8 cellular contexts compared by ENCODE assay signal in the genomic region with DNA sequence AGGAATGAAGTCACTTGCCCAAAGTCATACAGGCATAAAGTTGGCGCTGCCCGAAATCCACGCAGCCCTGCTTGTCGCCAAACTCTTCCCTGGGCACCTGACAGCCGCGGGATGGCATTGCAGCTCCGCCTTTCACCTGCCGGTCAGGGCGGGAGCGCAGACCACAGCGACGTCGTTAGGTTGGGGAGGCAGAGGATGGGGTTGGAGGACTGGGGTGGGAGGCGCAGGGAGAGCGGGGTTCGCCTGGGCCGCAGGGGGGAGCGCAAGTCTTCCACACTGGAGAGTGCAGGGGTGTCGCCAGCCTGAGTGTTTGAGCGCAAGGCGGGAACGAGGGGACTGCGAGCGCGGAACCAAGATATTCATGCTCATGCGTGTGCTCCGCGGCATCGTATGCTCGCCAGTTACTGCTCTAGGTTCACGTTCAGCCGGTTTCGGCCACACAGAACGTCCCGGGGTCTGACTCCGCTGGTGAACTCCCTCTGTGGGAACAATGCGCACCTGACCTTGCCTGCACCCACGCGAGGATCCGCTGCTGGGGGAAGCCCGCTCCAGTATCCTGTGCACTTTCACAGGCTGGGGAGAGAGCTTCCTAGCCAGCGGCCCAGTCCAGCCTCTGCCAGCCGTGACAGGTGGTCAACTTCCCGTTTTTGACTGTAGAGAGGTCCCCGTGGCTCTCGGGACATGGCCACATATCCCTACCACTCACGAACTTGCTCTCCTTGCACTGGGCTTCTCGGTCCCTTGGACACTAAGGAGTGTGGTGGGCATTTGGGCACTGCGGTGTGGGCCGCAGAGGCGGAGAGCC. TPM values are rescaled to one million over a fixed set of nuclear protein-coding genes. Genes with fewer than 3 reads are reported as not detected.
DNase-seq lines count a peak whose midpoint lies in the region; ATAC-seq and TF ChIP-seq lines count a peak whose summit lies in the region.

No MANE protein-coding gene starts in this region.

- no peaks in the 10 kb centered on the region for H3K36me3 ChIP-seq in BE2C
- H3K36me3 ChIP-seq in GM23338 (ENCODE audit: insufficient read depth): no peaks in the 10 kb centered on the region
- H3K36me3 ChIP-seq in parathyroid adenoma (ENCODE audit: control insufficient read depth, insufficient read depth, low read length): no peaks in the 10 kb centered on the region

- no peaks in the 10 kb centered on the region for H3F3A ChIP-seq in GM23338 (replicated peaks; ENCODE audit: low read depth)

- no peaks in the 10 kb centered on the region for H3K9me3 Mint-ChIP-seq in GM23338

- H3K27ac ChIP-seq in GM23338 (ENCODE audit: low read depth): no peak overlapping the region
- no peak overlapping the region for H3K27ac ChIP-seq in VCaP
- no peak overlapping the region for H3K27ac ChIP-seq in parathyroid adenoma

- peak overlapping the region; percentile 77 for H3K4me3 Mint-ChIP-seq in GM23338

- H3K36me3 Mint-ChIP-seq in GM23338 (ENCODE audit: low read depth): no peaks in the 10 kb centered on the region

- H3K4me2 ChIP-seq in GM23338 (peak overlapping the region; percentile 93), parathyroid adenoma (ENCODE audit: low read length) (peak overlapping the region; percentile 68)

- H3K4me1 ChIP-seq in BE2C (no peaks in the 10 kb centered on the region), GM23338 (ENCODE audit: insufficient read depth) (no peaks in the 10 kb centered on the region), parathyroid adenoma (peaks cover 4% of the 10 kb centered on the region)

- H2AFZ ChIP-seq in GM23338: peak overlapping the region; percentile 99
- H2AFZ ChIP-seq in parathyroid adenoma: peak overlapping the region; percentile 86

- H3K79me2 ChIP-seq in GM23338 (replicated peaks; ENCODE audit: insufficient read depth): no peaks in the 10 kb centered on the region
- H3K79me2 ChIP-seq in parathyroid adenoma: no peaks in the 10 kb centered on the region

- no peak for TF ChIP-seq CTCF in BE2C (IDR thresholded peaks at IDR 0.05; ENCODE audit: low read depth, low read length)
- peak in 1 of 2 experiments; percentile 69; a peak in 2 of 4 replicates for TF ChIP-seq CTCF in GM23338 (conservative IDR thresholded peaks at IDR 0.05; ENCODE audit: low read depth in 2 of 2)
- peak; percentile 20; the same call in 1 of the 2 replicates for TF ChIP-seq CTCF in VCaP (conservative IDR thresholded peaks at IDR 0.05)
- TF ChIP-seq CTCF in parathyroid adenoma (IDR thresholded peaks at IDR 0.05): no peak

- H3K4me3 ChIP-seq in BE2C (ENCODE audit: low read depth, low read length) (peak overlapping the region; percentile 64), GM23338 (peak overlapping the region; percentile 81), parathyroid adenoma (ENCODE audit: low read depth, low read length) (no peak overlapping the region)

- DNase-seq in BE2C: no peak
- peak; percentile 82 for DNase-seq in GM23338 (ENCODE audit: low spot score)
- DNase-seq in globus pallidus (ENCODE audit: low spot score): peak; percentile 61
- DNase-seq in H4 (ENCODE audit: low spot score): no peak
- no peak for DNase-seq in ecto neural progenitor cell (ENCODE audit: low spot score)

- H3K9me3 ChIP-seq in BE2C: no peaks in the 10 kb centered on the region
- no peaks in the 10 kb centered on the region for H3K9me3 ChIP-seq in parathyroid adenoma (ENCODE audit: control insufficient read depth, low read length)

- peak; percentile 36 for ATAC-seq in GM23338
- no peak for ATAC-seq in GM21360 (IDR thresholded peaks at IDR 0.05; ENCODE audit: unreplicated experiment)

- H3K27me3 Mint-ChIP-seq in GM23338 (ENCODE audit: insufficient read depth, low read depth, poor library complexity): peaks cover 50% of the 10 kb centered on the region

- no peak overlapping the region for H3K9ac ChIP-seq in parathyroid adenoma

- peaks cover 16% of the 10 kb centered on the region for H3K4me1 Mint-ChIP-seq in GM23338

- H3K27ac Mint-ChIP-seq in GM23338: no peak overlapping the region

- no peaks in the 10 kb centered on the region for H3K9me2 ChIP-seq in GM23338 (ENCODE audit: insufficient read depth)

- H4K20me1 ChIP-seq in GM23338 (replicated peaks; ENCODE audit: insufficient read depth): peaks cover 10% of the 10 kb centered on the region; the same call in 1 of the 2 replicates

- H3K27me3 ChIP-seq in BE2C: peaks cover 21% of the 10 kb centered on the region
- H3K27me3 ChIP-seq in GM23338 (ENCODE audit: insufficient read depth): peaks cover 53% of the 10 kb centered on the region
- H3K27me3 ChIP-seq in parathyroid adenoma (ENCODE audit: control insufficient read depth, insufficient read depth, low read length): no peaks in the 10 kb centered on the region

TF ChIP-seq in GM23338, 12 proteins besides CTCF, POLR2A, EP300 and RAD21 (continues in another document):
- TF ChIP-seq, protein P1, sequence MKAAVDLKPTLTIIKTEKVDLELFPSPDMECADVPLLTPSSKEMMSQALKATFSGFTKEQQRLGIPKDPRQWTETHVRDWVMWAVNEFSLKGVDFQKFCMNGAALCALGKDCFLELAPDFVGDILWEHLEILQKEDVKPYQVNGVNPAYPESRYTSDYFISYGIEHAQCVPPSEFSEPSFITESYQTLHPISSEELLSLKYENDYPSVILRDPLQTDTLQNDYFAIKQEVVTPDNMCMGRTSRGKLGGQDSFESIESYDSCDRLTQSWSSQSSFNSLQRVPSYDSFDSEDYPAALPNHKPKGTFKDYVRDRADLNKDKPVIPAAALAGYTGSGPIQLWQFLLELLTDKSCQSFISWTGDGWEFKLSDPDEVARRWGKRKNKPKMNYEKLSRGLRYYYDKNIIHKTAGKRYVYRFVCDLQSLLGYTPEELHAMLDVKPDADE (IDR thresholded peaks at IDR 0.05): no peak
- TF ChIP-seq EZH2phosphoT487 (IDR thresholded peaks at IDR 0.05; ENCODE audit: unreplicated experiment) (no peak), CREB1 (CRISPR knock-in tag; IDR thresholded peaks at IDR 0.05; ENCODE audit: low read depth) (no peak), NANOG (IDR thresholded peaks at IDR 0.05; ENCODE audit: borderline replicate concordance) (no peak)
- TF ChIP-seq, protein P2, sequence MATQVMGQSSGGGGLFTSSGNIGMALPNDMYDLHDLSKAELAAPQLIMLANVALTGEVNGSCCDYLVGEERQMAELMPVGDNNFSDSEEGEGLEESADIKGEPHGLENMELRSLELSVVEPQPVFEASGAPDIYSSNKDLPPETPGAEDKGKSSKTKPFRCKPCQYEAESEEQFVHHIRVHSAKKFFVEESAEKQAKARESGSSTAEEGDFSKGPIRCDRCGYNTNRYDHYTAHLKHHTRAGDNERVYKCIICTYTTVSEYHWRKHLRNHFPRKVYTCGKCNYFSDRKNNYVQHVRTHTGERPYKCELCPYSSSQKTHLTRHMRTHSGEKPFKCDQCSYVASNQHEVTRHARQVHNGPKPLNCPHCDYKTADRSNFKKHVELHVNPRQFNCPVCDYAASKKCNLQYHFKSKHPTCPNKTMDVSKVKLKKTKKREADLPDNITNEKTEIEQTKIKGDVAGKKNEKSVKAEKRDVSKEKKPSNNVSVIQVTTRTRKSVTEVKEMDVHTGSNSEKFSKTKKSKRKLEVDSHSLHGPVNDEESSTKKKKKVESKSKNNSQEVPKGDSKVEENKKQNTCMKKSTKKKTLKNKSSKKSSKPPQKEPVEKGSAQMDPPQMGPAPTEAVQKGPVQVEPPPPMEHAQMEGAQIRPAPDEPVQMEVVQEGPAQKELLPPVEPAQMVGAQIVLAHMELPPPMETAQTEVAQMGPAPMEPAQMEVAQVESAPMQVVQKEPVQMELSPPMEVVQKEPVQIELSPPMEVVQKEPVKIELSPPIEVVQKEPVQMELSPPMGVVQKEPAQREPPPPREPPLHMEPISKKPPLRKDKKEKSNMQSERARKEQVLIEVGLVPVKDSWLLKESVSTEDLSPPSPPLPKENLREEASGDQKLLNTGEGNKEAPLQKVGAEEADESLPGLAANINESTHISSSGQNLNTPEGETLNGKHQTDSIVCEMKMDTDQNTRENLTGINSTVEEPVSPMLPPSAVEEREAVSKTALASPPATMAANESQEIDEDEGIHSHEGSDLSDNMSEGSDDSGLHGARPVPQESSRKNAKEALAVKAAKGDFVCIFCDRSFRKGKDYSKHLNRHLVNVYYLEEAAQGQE (IDR thresholded peaks at IDR 0.05; ENCODE audit: unreplicated experiment): no peak

RNA-seq across cellular contexts. Expression of a gene that starts 0.8 kb away (rescaled TPM):
- polyA plus RNA-seq in BE2C (2012; ENCODE audit: insufficient read depth, insufficient read length, low read depth): 8.6 TPM
- 0.43 and 2.2 TPM in 2 replicates for total RNA-seq in GM23338 (2014; rRNA removed; shearing (Covaris generic))
- 6.3 and 10.2 TPM in 2 replicates for polyA plus RNA-seq in GM23338 (2016; fragmentation: Nextera tagmentation; extraction: Ambion mirVana)
- not detected in 2 replicates for total RNA-seq in H4 (2014; rRNA removed; shearing (Covaris generic))

RNA-seq across cellular contexts. Expression of a gene that starts 34.5 kb away (rescaled TPM):
- 60.5 TPM for polyA plus RNA-seq in BE2C (2012; ENCODE audit: insufficient read depth, insufficient read length, low read depth)
- 17.4 and 25.3 TPM in 2 replicates for total RNA-seq in GM23338 (2014; rRNA removed; shearing (Covaris generic))
- polyA plus RNA-seq in GM23338 (2016; fragmentation: Nextera tagmentation; extraction: Ambion mirVana): 15.0 and 15.2 TPM in 2 replicates
- total RNA-seq in H4 (2014; rRNA removed; shearing (Covaris generic)): 14.0 and 16.7 TPM in 2 replicates

Comparison
In these comparisons a context has a peak if more than half of its experiments do, and no peak if none do; other contexts are left out.
1. DNase-seq: peak in GM23338 (single experiment) and globus pallidus (single experiment); none in BE2C (single experiment), H4 (single experiment) and ecto neural progenitor cell (single experiment).